Comparison of ENCODE assay signal across 20 cellular contexts in genomic region chr16:11061629-11062270, GRCh38.
A peak's percentile ranks its signal among the peaks of the same experiment; 100 is the strongest.
DNase-seq lines count a peak whose midpoint lies in the region; ATAC-seq and TF ChIP-seq lines count a peak whose summit lies in the region.
"Had no signal": no experiment of that assay in that cellular context is flagged by ENCODE, and none has a peak within 500 bp of the region (broad histone marks: within the 10 kb centered on the region; RNA-seq: fewer than 3 reads in every experiment).

No MANE protein-coding gene starts in this region.

- H3K27me3 Mint-ChIP-seq in activated T-cell treated with anti-CD3 and anti-CD28 coated beads, Interleukin-2, amount 50 U/mL, for 24 hours, result no peaks in the 10 kb centered on the region
- H3K27me3 Mint-ChIP-seq in activated T-cell treated with anti-CD3 and anti-CD28 coated beads, Interleukin-2, amount 50 U/mL, for 4 hours (ENCODE audit: low read depth), result no peaks in the 10 kb centered on the region
- H3K27me3 Mint-ChIP-seq in endodermal cell (ENCODE audit: insufficient read depth) (no peaks in the 10 kb centered on the region), CD14-positive monocyte (ENCODE audit: low read depth in 3 of 3) (peaks cover 0 to 4% (median 0%) of the 10 kb centered on the region in 3 donors)

- TF ChIP-seq RAD21 in Ishikawa (IDR thresholded peaks at IDR 0.05; ENCODE audit: low read depth), result no peak

- no peaks in the 10 kb centered on the region for H3K9me3 Mint-ChIP-seq in activated T-cell treated with anti-CD3 and anti-CD28 coated beads, Interleukin-2, amount 50 U/mL, for 24 hours
- H3K9me3 Mint-ChIP-seq in activated T-cell treated with anti-CD3 and anti-CD28 coated beads, Interleukin-2, amount 50 U/mL, for 4 hours, result no peaks in the 10 kb centered on the region
- H3K9me3 Mint-ChIP-seq in endodermal cell (no peaks in the 10 kb centered on the region), CD14-positive monocyte (peaks cover 0 to 2% (median 0%) of the 10 kb centered on the region in 7 donors)

- no peak for TF ChIP-seq EP300 in Ishikawa (IDR thresholded peaks at IDR 0.05; ENCODE audit: borderline replicate concordance)

- H3K27me3 ChIP-seq in endodermal cell (ENCODE audit: control insufficient read depth, insufficient read depth, low read length, poor library complexity, severe bottlenecking) (no peaks in the 10 kb centered on the region), thyroid gland (no peaks in the 10 kb centered on the region), WERI-Rb-1 (ENCODE audit: insufficient read depth, low read depth, severe bottlenecking) (no peaks in the 10 kb centered on the region)
- H3K27me3 ChIP-seq: Peyer's patch had no signal

- H3K4me3 ChIP-seq in endodermal cell (ENCODE audit: low read length), result no peak overlapping the region
- no peak overlapping the region for H3K4me3 ChIP-seq in thyroid gland (replicated peaks in 1 of 3)
- H3K4me3 ChIP-seq in WERI-Rb-1 (ENCODE audit: low read depth, low read length), result no peak overlapping the region
- H3K4me3 ChIP-seq: A549, GM23248, Peyer's patch had no signal

- peaks cover 20% of the 10 kb centered on the region for H3K4me1 Mint-ChIP-seq in activated T-cell treated with anti-CD3 and anti-CD28 coated beads, Interleukin-2, amount 50 U/mL, for 24 hours (ENCODE audit: low read depth)
- H3K4me1 Mint-ChIP-seq in activated T-cell treated with anti-CD3 and anti-CD28 coated beads, Interleukin-2, amount 50 U/mL, for 4 hours (ENCODE audit: low read depth), result peaks cover under 1% of the 10 kb centered on the region
- H3K4me1 Mint-ChIP-seq in endodermal cell, result peaks cover 14% of the 10 kb centered on the region
- peaks cover 12% of the 10 kb centered on the region for H3K4me1 Mint-ChIP-seq in CD14-positive monocyte

- DNase-seq in activated T-cell treated with anti-CD3 and anti-CD28 coated beads, Interleukin-2, amount 50 U/mL, for 24 hours, result no peak
- no peak for DNase-seq in activated T-cell treated with anti-CD3 and anti-CD28 coated beads, Interleukin-2, amount 50 U/mL, for 4 hours
- DNase-seq in endodermal cell, result no peak
- no peak for DNase-seq in thyroid gland
- no peak for DNase-seq in WERI-Rb-1
- DNase-seq in CD14-positive monocyte (ENCODE audit: low spot score), result no peak
- DNase-seq: C1 segment of cervical spinal cord, GM23248, HCEC 1CT, KBM-7, NCI-H1048, NCI-H146, NCI-H2081, NCI-H510A treated with DMSO at 0.1 percent for 48 hours, NCI-H82, Right ventricle myocardium superior had no signal

- H3K9me3 ChIP-seq in endodermal cell (ENCODE audit: control insufficient read depth, low read length), result no peaks in the 10 kb centered on the region
- no peaks in the 10 kb centered on the region for H3K9me3 ChIP-seq in thyroid gland
- no peaks in the 10 kb centered on the region for H3K9me3 ChIP-seq in WERI-Rb-1 (ENCODE audit: severe bottlenecking)
- H3K9me3 ChIP-seq: A549, Peyer's patch had no signal

- H3K4me3 Mint-ChIP-seq in activated T-cell treated with anti-CD3 and anti-CD28 coated beads, Interleukin-2, amount 50 U/mL, for 24 hours, result no peak overlapping the region
- H3K4me3 Mint-ChIP-seq in activated T-cell treated with anti-CD3 and anti-CD28 coated beads, Interleukin-2, amount 50 U/mL, for 4 hours, result no peak overlapping the region
- H3K4me3 Mint-ChIP-seq in endodermal cell (no peak overlapping the region), CD14-positive monocyte (no peak overlapping the region)

- 93 to 95% methylated on average over 5 to 6 of the region's 6 CpGs for WGBS in endodermal cell (ENCODE audit: insufficient coverage in 1 of 2, insufficient read length in 1 of 2), 2 experiments
- WGBS in thyroid gland, 2 donors, result 77 to 83% methylated on average over 6 of the region's 6 CpGs

- H3K9ac ChIP-seq in endodermal cell (ENCODE audit: extremely low read depth, low read length, poor library complexity, severe bottlenecking), result no peak overlapping the region
- H3K9ac ChIP-seq: GM23248 had no signal

- peaks cover 89% of the 10 kb centered on the region for H3K36me3 Mint-ChIP-seq in activated T-cell treated with anti-CD3 and anti-CD28 coated beads, Interleukin-2, amount 50 U/mL, for 24 hours (ENCODE audit: low read depth)
- H3K36me3 Mint-ChIP-seq in activated T-cell treated with anti-CD3 and anti-CD28 coated beads, Interleukin-2, amount 50 U/mL, for 4 hours (ENCODE audit: insufficient read depth), result peaks cover 44% of the 10 kb centered on the region
- peaks cover 33% of the 10 kb centered on the region for H3K36me3 Mint-ChIP-seq in endodermal cell (ENCODE audit: low read depth)
- H3K36me3 Mint-ChIP-seq in CD14-positive monocyte, result peaks cover 78 to 84% of the 10 kb centered on the region in 2 donors

- ATAC-seq in activated T-cell treated with anti-CD3 and anti-CD28 coated beads, Interleukin-2, amount 50 U/mL, for 4 hours, result no peak
- ATAC-seq: A549 had no signal

- H3K27ac Mint-ChIP-seq in activated T-cell treated with anti-CD3 and anti-CD28 coated beads, Interleukin-2, amount 50 U/mL, for 24 hours, result peak overlapping the region; percentile 22
- peak overlapping the region; percentile 55 for H3K27ac Mint-ChIP-seq in endodermal cell
- H3K27ac Mint-ChIP-seq in CD14-positive monocyte, result no peak overlapping the region

- intact Hi-C loops in thyroid gland (cut with DNase I), result no loop called here
- intact Hi-C loops in CD14-positive monocyte (cut with micrococcal nuclease), result no loop called here

- H3K27ac ChIP-seq in endodermal cell (ENCODE audit: low read depth, low read length) (no peak overlapping the region), thyroid gland (peak overlapping the region; percentile 34 to 85 (median 80)), WERI-Rb-1 (no peak overlapping the region)
- H3K27ac ChIP-seq: A549, GM23248, HL-60, Peyer's patch had no signal

- TF ChIP-seq CTCF in endodermal cell (conservative IDR thresholded peaks at IDR 0.05) (no peak), thyroid gland (IDR thresholded peaks at IDR 0.05) (no peak), WERI-Rb-1 (IDR thresholded peaks at IDR 0.05; ENCODE audit: low read depth, low read length) (no peak), CD14-positive monocyte (IDR thresholded peaks at IDR 0.05) (no peak)

- H3K4me1 ChIP-seq in endodermal cell (ENCODE audit: control insufficient read depth, insufficient read depth, low read length) (peaks cover 15% of the 10 kb centered on the region), thyroid gland (peaks cover 45 to 69% of the 10 kb centered on the region in 2 donors)
- H3K4me1 ChIP-seq: Peyer's patch had no signal

- peaks cover 38% of the 10 kb centered on the region for H3K36me3 ChIP-seq in endodermal cell (ENCODE audit: control insufficient read depth, insufficient read depth, low read length)
- no peaks in the 10 kb centered on the region for H3K36me3 ChIP-seq in thyroid gland
- peaks cover 11% of the 10 kb centered on the region for H3K36me3 ChIP-seq in WERI-Rb-1

- no peak for TF ChIP-seq POLR2A in thyroid gland (IDR thresholded peaks at IDR 0.05)

TF ChIP-seq in Ishikawa, 13 proteins besides CTCF, POLR2A, EP300 and RAD21:
- TF ChIP-seq USF1 (IDR thresholded peaks at IDR 0.05) (peak; percentile 51; the same call in 1 of the 2 replicates), TCF12 (IDR thresholded peaks at IDR 0.05; ENCODE audit: low read depth) (no peak), FOXM1 (IDR thresholded peaks at IDR 0.05; ENCODE audit: borderline replicate concordance, low read depth) (no peak), TEAD4 (IDR thresholded peaks at IDR 0.05) (no peak), CEBPB (IDR thresholded peaks at IDR 0.05) (no peak)

Comparison
In these comparisons a context has a peak if more than half of its experiments do, and no peak if none do; other contexts are left out.
1. H3K27ac Mint-ChIP-seq: peak in activated T-cell treated with anti-CD3 and anti-CD28 coated beads, Interleukin-2, amount 50 U/mL, for 24 hours (single experiment) and endodermal cell (single experiment); none in CD14-positive monocyte (0 of 7).
2. H3K27ac ChIP-seq: peak in thyroid gland (3 of 3); none in endodermal cell (single experiment) and WERI-Rb-1 (single experiment).